17 cellular contexts compared by ENCODE assay signal in genomic region chr10:28566458-28566857, GRCh38. TPM values are rescaled to one million over a fixed set of nuclear protein-coding genes. Genes with fewer than 3 reads are reported as not detected.
DNase-seq lines count a peak whose midpoint lies in the region; ATAC-seq and TF ChIP-seq lines count a peak whose summit lies in the region.
"Had no signal": no experiment of that assay in that cellular context is flagged by ENCODE, and none has a peak within 500 bp of the region (broad histone marks: within the 10 kb centered on the region; RNA-seq: fewer than 3 reads in every experiment).

No MANE protein-coding gene starts in this region.

- TF ChIP-seq CTCF in OCI-LY3 (IDR thresholded peaks at IDR 0.05; ENCODE audit: low read depth, low read length) (no peak), type B pancreatic cell (conservative IDR thresholded peaks at IDR 0.05) (no peak)

- no peaks in the 10 kb centered on the region for H3K27me3 Mint-ChIP-seq in CD4-positive, CD25-positive, alpha-beta regulatory T cell
- H3K27me3 Mint-ChIP-seq in dendritic cell treated with granulocyte-macrophage colony-stimulating factor and Interleukin-4, amounts not matched to agents 40 ng/mL and 50 ng/mL, for 4 days: no peaks in the 10 kb centered on the region
- no peaks in the 10 kb centered on the region for H3K27me3 Mint-ChIP-seq in naive thymus-derived CD8-positive, alpha-beta T cell
- no peaks in the 10 kb centered on the region for H3K27me3 Mint-ChIP-seq in type B pancreatic cell

- peaks cover 40 to 94% (median 72%) of the 10 kb centered on the region in 4 donors for H3K4me1 Mint-ChIP-seq in CD4-positive, CD25-positive, alpha-beta regulatory T cell
- H3K4me1 Mint-ChIP-seq in dendritic cell treated with granulocyte-macrophage colony-stimulating factor and Interleukin-4, amounts not matched to agents 40 ng/mL and 50 ng/mL, for 4 days (ENCODE audit: low read depth): peaks cover 61% of the 10 kb centered on the region
- peaks cover 31 to 91% (median 79%) of the 10 kb centered on the region in 4 donors for H3K4me1 Mint-ChIP-seq in naive thymus-derived CD8-positive, alpha-beta T cell
- peaks cover 41% of the 10 kb centered on the region for H3K4me1 Mint-ChIP-seq in type B pancreatic cell (ENCODE audit: unreplicated experiment)

- peaks cover 50% of the 10 kb centered on the region for H3K36me3 Mint-ChIP-seq in CD4-positive, CD25-positive, alpha-beta regulatory T cell
- peaks cover 53% of the 10 kb centered on the region for H3K36me3 Mint-ChIP-seq in dendritic cell treated with granulocyte-macrophage colony-stimulating factor and Interleukin-4, amounts not matched to agents 40 ng/mL and 50 ng/mL, for 4 days (ENCODE audit: low read depth)
- peaks cover 0 to 87% (median 15%) of the 10 kb centered on the region in 3 donors for H3K36me3 Mint-ChIP-seq in naive thymus-derived CD8-positive, alpha-beta T cell
- H3K36me3 Mint-ChIP-seq in type B pancreatic cell: peaks cover 25% of the 10 kb centered on the region

- intact Hi-C loops in dendritic cell treated with granulocyte-macrophage colony-stimulating factor and Interleukin-4, amounts not matched to agents 40 ng/mL and 50 ng/mL, for 4 days (cut with micrococcal nuclease): loop anchor here (5.0 kb wide), 1 partner anchor 36 kb away; no protein-coding TSS in a partner anchor

- H3K79me2 ChIP-seq in OCI-LY3 (ENCODE audit: low read length): peaks cover 98% of the 10 kb centered on the region

- peaks cover 54% of the 10 kb centered on the region for H3K4me1 ChIP-seq in CD4-positive, CD25-positive, alpha-beta regulatory T cell (ENCODE audit: control insufficient read depth, insufficient read depth, low read length, poor library complexity, severe bottlenecking)
- peaks cover 31% of the 10 kb centered on the region for H3K4me1 ChIP-seq in OCI-LY3 (ENCODE audit: low read length)
- H3K4me1 ChIP-seq: parathyroid adenoma had no signal

- peaks cover 95% of the 10 kb centered on the region for H4K20me1 ChIP-seq in OCI-LY3 (ENCODE audit: insufficient read depth, low read length)

- no peak for DNase-seq in CD4-positive, CD25-positive, alpha-beta regulatory T cell
- DNase-seq in naive thymus-derived CD8-positive, alpha-beta T cell: no peak
- DNase-seq in stimulated activated CD4-positive, alpha-beta T cell treated with anti-CD3 and anti-CD28 coated beads, Interleukin-4, amount 100 ng/mL, for 4 hours: no peak
- DNase-seq in type B pancreatic cell (ENCODE audit: extremely low spot score, unreplicated experiment): no peak
- no peak for DNase-seq in NCI-H1105 treated with DMSO at 0.1 percent for 48 hours (lab: John Stamatoyannopoulos, UW)
- DNase-seq: anterior cingulate cortex; BE2C; dorsolateral prefrontal cortex; foreskin keratinocyte; HCEC 1CT; mesendoderm; stimulated activated CD4-positive, alpha-beta T cell treated with anti-CD3 and anti-CD28 coated beads, Interleukin-12 subunit alpha, Interleukin-12 subunit beta, amount 100 ng/mL, for 4 hours; substantia nigra had no signal

- ATAC-seq in CD4-positive, CD25-positive, alpha-beta regulatory T cell (ENCODE audit: low read depth in 2 of 2): no peak
- ATAC-seq in naive thymus-derived CD8-positive, alpha-beta T cell: no peak
- no peak for ATAC-seq in GM18858 (IDR thresholded peaks at IDR 0.05; ENCODE audit: unreplicated experiment)
- ATAC-seq: foreskin keratinocyte had no signal

- peak overlapping the region; percentile 17 to 62 (median 60) for H3K4me3 Mint-ChIP-seq in CD4-positive, CD25-positive, alpha-beta regulatory T cell
- H3K4me3 Mint-ChIP-seq in dendritic cell treated with granulocyte-macrophage colony-stimulating factor and Interleukin-4, amounts not matched to agents 40 ng/mL and 50 ng/mL, for 4 days: peak overlapping the region; percentile 30
- H3K4me3 Mint-ChIP-seq in naive thymus-derived CD8-positive, alpha-beta T cell: peak overlapping the region in 7 of 10 donors; percentile 0 to 48 (median 21)
- no peak overlapping the region for H3K4me3 Mint-ChIP-seq in type B pancreatic cell

- H3K36me3 ChIP-seq in CD4-positive, CD25-positive, alpha-beta regulatory T cell (ENCODE audit: control insufficient read depth, insufficient read depth, low read length): peaks cover 36% of the 10 kb centered on the region
- H3K36me3 ChIP-seq in OCI-LY3 (replicated peaks; ENCODE audit: low read depth, low read length): peaks cover 27% of the 10 kb centered on the region

- H3K9me3 Mint-ChIP-seq in CD4-positive, CD25-positive, alpha-beta regulatory T cell: no peaks in the 10 kb centered on the region
- H3K9me3 Mint-ChIP-seq in dendritic cell treated with granulocyte-macrophage colony-stimulating factor and Interleukin-4, amounts not matched to agents 40 ng/mL and 50 ng/mL, for 4 days: no peaks in the 10 kb centered on the region
- H3K9me3 Mint-ChIP-seq in naive thymus-derived CD8-positive, alpha-beta T cell: no peaks in the 10 kb centered on the region
- H3K9me3 Mint-ChIP-seq in type B pancreatic cell: no peaks in the 10 kb centered on the region

- H3K9ac ChIP-seq in OCI-LY3 (ENCODE audit: low read length): no peak overlapping the region
- H3K9ac ChIP-seq: parathyroid adenoma had no signal

- H3K4me3 ChIP-seq in CD4-positive, CD25-positive, alpha-beta regulatory T cell (ENCODE audit: low read depth, low read length): peak overlapping the region; percentile 8
- no peak overlapping the region for H3K4me3 ChIP-seq in OCI-LY3 (ENCODE audit: low read length)
- H3K4me3 ChIP-seq: dorsolateral prefrontal cortex had no signal

- H3K27ac Mint-ChIP-seq in CD4-positive, CD25-positive, alpha-beta regulatory T cell: peak overlapping the region; percentile 21 to 74 (median 70)
- peak overlapping the region; percentile 79 for H3K27ac Mint-ChIP-seq in dendritic cell treated with granulocyte-macrophage colony-stimulating factor and Interleukin-4, amounts not matched to agents 40 ng/mL and 50 ng/mL, for 4 days
- H3K27ac Mint-ChIP-seq in naive thymus-derived CD8-positive, alpha-beta T cell: peak overlapping the region in 8 of 10 donors; percentile 19 to 68 (median 38)
- H3K27ac Mint-ChIP-seq in type B pancreatic cell: no peak overlapping the region

- peak overlapping the region; percentile 5; the same call in 1 of the 2 replicates for H3K4me2 ChIP-seq in OCI-LY3 (ENCODE audit: low read length)

- no peaks in the 10 kb centered on the region for H3K9me3 ChIP-seq in CD4-positive, CD25-positive, alpha-beta regulatory T cell (ENCODE audit: control insufficient read depth in 2 of 2, low read length in 2 of 2)
- no peaks in the 10 kb centered on the region for H3K9me3 ChIP-seq in OCI-LY3 (ENCODE audit: insufficient read depth, low read length)
- H3K9me3 ChIP-seq: BE2C had no signal

- H3K27ac ChIP-seq in CD4-positive, CD25-positive, alpha-beta regulatory T cell (ENCODE audit: insufficient read depth, low read length, poor library complexity, severe bottlenecking): no peak overlapping the region
- peak overlapping the region; percentile 8; the same call in 1 of the 2 replicates for H3K27ac ChIP-seq in OCI-LY3 (ENCODE audit: low read length)
- H3K27ac ChIP-seq: foreskin keratinocyte, parathyroid adenoma had no signal

- H3K27me3 ChIP-seq in CD4-positive, CD25-positive, alpha-beta regulatory T cell (ENCODE audit: control insufficient read depth, insufficient read depth, low read length): no peaks in the 10 kb centered on the region
- no peaks in the 10 kb centered on the region for H3K27me3 ChIP-seq in OCI-LY3 (ENCODE audit: low read depth, low read length)
- H3K27me3 ChIP-seq: BE2C, dorsolateral prefrontal cortex, foreskin keratinocyte had no signal

- H2AFZ ChIP-seq in OCI-LY3 (ENCODE audit: low read depth, low read length): no peak overlapping the region
- H2AFZ ChIP-seq: parathyroid adenoma had no signal

- POLR2A ChIA-PET in naive thymus-derived CD8-positive, alpha-beta T cell (lab: Charles Lee): interaction anchor here (0.6 kb wide), 1 partner anchor 33 kb away, joined by 3 read pairs; no protein-coding TSS in a partner anchor

RNA-seq across cellular contexts. Expression of gene WAC, which starts 33.5 kb away (rescaled TPM):
- 205 TPM for total RNA-seq in CD4-positive, CD25-positive, alpha-beta regulatory T cell
- polyA plus RNA-seq in CD4-positive, CD25-positive, alpha-beta regulatory T cell: 100 to 1,000 TPM in 1 of 4 donors, 10 to 100 TPM in 3; 80.5 to 100 (median 89.4) TPM
- 100 to 1,000 TPM; 206 to 213 TPM for total RNA-seq in naive thymus-derived CD8-positive, alpha-beta T cell
- polyA plus RNA-seq in naive thymus-derived CD8-positive, alpha-beta T cell: 100 to 1,000 TPM in 1 of 3 donors, 10 to 100 TPM in 2; 84.2 to 108 (median 92.2) TPM
- total RNA-seq in type B pancreatic cell (ENCODE audit: low replicate concordance): 110 and 115 TPM in 2 replicates
